In the genomic region with DNA sequence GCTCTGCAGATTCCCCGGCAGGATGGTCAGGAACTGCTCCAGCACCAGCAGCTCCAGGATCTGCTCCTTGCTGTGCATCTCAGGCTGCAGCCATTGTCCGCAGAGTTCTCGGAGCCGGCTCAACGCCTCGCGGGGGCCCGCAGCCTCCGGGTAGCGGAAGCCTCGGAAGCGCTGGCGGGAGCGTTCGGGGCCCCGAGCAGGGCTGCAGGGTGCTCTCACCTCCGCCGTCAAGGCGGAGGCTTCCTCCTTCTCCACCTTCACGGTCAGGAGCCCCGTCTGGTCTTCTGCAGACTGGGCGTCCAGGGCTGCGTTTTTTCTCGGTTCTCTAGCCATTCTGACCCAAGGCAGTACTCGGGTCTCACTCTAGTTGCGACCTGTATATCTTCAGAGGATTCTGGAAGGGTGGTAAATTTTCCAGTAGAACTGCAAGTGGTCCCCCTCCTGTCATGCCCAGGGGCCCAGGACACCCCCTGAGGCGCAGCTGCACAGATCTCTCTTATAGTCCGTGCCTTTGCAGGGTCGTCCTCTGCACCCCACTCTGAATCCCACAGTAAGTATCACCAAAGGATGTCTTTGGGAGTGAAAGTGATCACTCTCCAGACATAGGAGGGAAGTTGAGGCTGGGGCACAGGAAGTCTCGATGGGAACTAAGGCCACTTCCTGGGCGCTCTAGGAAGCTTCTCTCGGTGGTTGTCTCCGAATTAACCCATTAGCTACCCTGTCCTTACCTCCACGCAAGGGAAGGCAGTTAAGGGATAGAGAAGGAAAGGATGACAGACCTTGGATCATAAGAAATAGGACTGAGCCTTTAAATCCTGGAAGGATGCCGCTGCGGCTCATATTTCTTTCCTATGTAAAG, we compare ENCODE assay signal across 8 cellular contexts. TPM values are rescaled to one million over a fixed set of nuclear protein-coding genes. Genes with fewer than 3 reads are reported as not detected.
A peak's percentile ranks its signal among the peaks of the same experiment; 100 is the strongest.
DNase-seq lines count a peak whose midpoint lies in the region; ATAC-seq, FAIRE-seq and TF ChIP-seq lines count a peak whose summit lies in the region.

Gene ZKSCAN4 (minus strand): TSS at position 622 of the 859 bp plus-strand sequence. CDS start 289 bp downstream, at position 333.

- H3K36me3 Mint-ChIP-seq in activated naive CD8-positive, alpha-beta T cell treated with anti-CD3 and anti-CD28 coated beads, Interleukin-2, amount 10 ng/mL, durations not matched to agents 7 days and 5 days: peaks cover 20% of the 10 kb centered on the region

- peaks cover 27% of the 10 kb centered on the region for H3K4me1 Mint-ChIP-seq in activated naive CD8-positive, alpha-beta T cell treated with anti-CD3 and anti-CD28 coated beads, Interleukin-2, amount 10 ng/mL, durations not matched to agents 7 days and 5 days

- DNase-seq in ELR (ENCODE audit: low read depth) (peak; percentile 95), HAP-1 (ENCODE audit: low spot score in 2 of 2) (peak; percentile 81 to 91), NCI-H1092 treated with DMSO at 0.1 percent for 48 hours (lab: John Stamatoyannopoulos, UW) (peak; percentile 57), SKM-1 (lab: John Stamatoyannopoulos, UW; ENCODE audit: unreplicated experiment) (peak; percentile 80), cardiac muscle cell (ENCODE audit: low read depth in 1 of 2, low spot score in 1 of 2) (peak; percentile 84 to 94), pancreas (peak in 5 of 6 donors; percentile 36 to 82 (median 74)), tibial artery (peak; percentile 74 to 78)
- peak; percentile 66 for DNase-seq in activated naive CD8-positive, alpha-beta T cell treated with anti-CD3 and anti-CD28 coated beads, Interleukin-2, amount 10 ng/mL, durations not matched to agents 7 days and 5 days

- ATAC-seq in activated naive CD8-positive, alpha-beta T cell treated with anti-CD3 and anti-CD28 coated beads, Interleukin-2, amount 10 ng/mL, durations not matched to agents 7 days and 5 days (ENCODE audit: low read depth): peak; percentile 83
- peak; percentile 99 to 100 (median 99) for ATAC-seq in pancreas

- H3K4me3 Mint-ChIP-seq in activated naive CD8-positive, alpha-beta T cell treated with anti-CD3 and anti-CD28 coated beads, Interleukin-2, amount 10 ng/mL, durations not matched to agents 7 days and 5 days: peak within 1 kb of the TSS; percentile 91

- H3K9me3 ChIP-seq in HAP-1 (no peaks in the 10 kb centered on the region), cardiac muscle cell (ENCODE audit: low read depth) (no peaks in the 10 kb centered on the region), pancreas (no peaks in the 10 kb centered on the region), tibial artery (no peaks in the 10 kb centered on the region)

- H3K9me3 Mint-ChIP-seq in activated naive CD8-positive, alpha-beta T cell treated with anti-CD3 and anti-CD28 coated beads, Interleukin-2, amount 10 ng/mL, durations not matched to agents 7 days and 5 days: no peaks in the 10 kb centered on the region

- intact Hi-C loops in pancreas (cut with DNase I): no loop called here
- intact Hi-C loops in tibial artery (cut with DNase I; ENCODE audit: low total_unique reads): loop anchor here (10.0 kb wide), 1 partner anchor 103 kb away; no protein-coding TSS in a partner anchor

- peaks cover 14% of the 10 kb centered on the region; the same call in 1 of the 2 replicates for H3K36me3 ChIP-seq in HAP-1 (replicated peaks)
- peaks cover 17% of the 10 kb centered on the region for H3K36me3 ChIP-seq in cardiac muscle cell
- H3K36me3 ChIP-seq in pancreas: peaks cover 0 to 4% (median 0%) of the 10 kb centered on the region in 3 donors
- peaks cover 6 to 23% (median 11%) of the 10 kb centered on the region in 3 donors for H3K36me3 ChIP-seq in tibial artery

- peak within 1 kb of the TSS; percentile 94 for H3K27ac Mint-ChIP-seq in activated naive CD8-positive, alpha-beta T cell treated with anti-CD3 and anti-CD28 coated beads, Interleukin-2, amount 10 ng/mL, durations not matched to agents 7 days and 5 days

- no peaks in the 10 kb centered on the region for H3K27me3 ChIP-seq in HAP-1 (ENCODE audit: low read depth)
- no peaks in the 10 kb centered on the region for H3K27me3 ChIP-seq in cardiac muscle cell
- peaks cover 0 to 9% (median 0%) of the 10 kb centered on the region in 4 donors for H3K27me3 ChIP-seq in pancreas
- no peaks in the 10 kb centered on the region for H3K27me3 ChIP-seq in tibial artery

- TF ChIP-seq CTCF in cardiac muscle cell (IDR thresholded peaks at IDR 0.05; ENCODE audit: low read depth, low read length) (no peak), pancreas (IDR thresholded peaks at IDR 0.05) (no peak), tibial artery (IDR thresholded peaks at IDR 0.05) (no peak)

- peaks cover 2% of the 10 kb centered on the region for H3K27me3 Mint-ChIP-seq in activated naive CD8-positive, alpha-beta T cell treated with anti-CD3 and anti-CD28 coated beads, Interleukin-2, amount 10 ng/mL, durations not matched to agents 7 days and 5 days

- 0 to 1% methylated on average over 35 to 36 of the region's 36 CpGs for WGBS in pancreas, 2 donors

- POLR2A ChIA-PET in activated naive CD8-positive, alpha-beta T cell treated with anti-CD3 and anti-CD28 coated beads, Interleukin-2, amount 10 ng/mL, durations not matched to agents 7 days and 5 days (lab: Charles Lee): interaction anchor here (0.7 to 1.8 kb wide), 12 partner anchors 12 to 445 kb away, joined by 3 to 16 read pairs (median 4); partner anchors contain the start of genes PGBD1, ZKSCAN8, ZSCAN12 and ZSCAN16

- peak within 1 kb of the TSS; percentile 12 for H3K27ac ChIP-seq in cardiac muscle cell
- H3K27ac ChIP-seq in pancreas: no peak within 1 kb of the TSS
- H3K27ac ChIP-seq in tibial artery: peak within 1 kb of the TSS; percentile 59 to 60

- FAIRE-seq in pancreas (lab: Jason Lieb, UNC): no peak

- H3K4me3 ChIP-seq in HAP-1: peak within 1 kb of the TSS; percentile 54
- peak within 1 kb of the TSS; percentile 78 for H3K4me3 ChIP-seq in cardiac muscle cell
- H3K4me3 ChIP-seq in pancreas: peak within 1 kb of the TSS; percentile 67 to 94 (median 80)
- H3K4me3 ChIP-seq in tibial artery: peak within 1 kb of the TSS; percentile 74 to 89

- in situ Hi-C loops in HAP-1 (cut with MboI; ENCODE audit: low sequenced_read_pairs): loop anchor here (25.0 kb wide), 1 partner anchor 115 kb away; the partner anchor contains the start of gene ZKSCAN8

- peaks cover 13% of the 10 kb centered on the region for H3K4me1 ChIP-seq in HAP-1
- H3K4me1 ChIP-seq in cardiac muscle cell (ENCODE audit: low read depth): peaks cover 12% of the 10 kb centered on the region
- peaks cover 0 to 13% (median 9%) of the 10 kb centered on the region in 3 donors for H3K4me1 ChIP-seq in pancreas
- peaks cover 0 to 24% (median 16%) of the 10 kb centered on the region in 4 donors for H3K4me1 ChIP-seq in tibial artery

RNA-seq across cellular contexts. Expression of gene ZKSCAN4, which starts in this region (rescaled TPM):
- 10 to 100 TPM; 10.5 to 11.3 TPM for total RNA-seq in activated naive CD8-positive, alpha-beta T cell treated with anti-CD3 and anti-CD28 coated beads, Interleukin-2, amount 10 ng/mL, durations not matched to agents 7 days and 5 days
- total RNA-seq in cardiac muscle cell: 7.9 and 8.4 TPM in 2 replicates
- 6.8 and 7.1 TPM in 2 replicates for polyA plus RNA-seq in cardiac muscle cell
- 1 to 10 TPM; 1.4 to 3.4 (median 1.8) TPM for total RNA-seq in pancreas
- polyA plus RNA-seq in pancreas: 1 to 10 TPM; 2.0 to 2.6 TPM

Comparison
In these comparisons a context has a peak if more than half of its experiments do, and no peak if none do; other contexts are left out.
1. H3K27ac ChIP-seq: peak in cardiac muscle cell (single experiment) and tibial artery (2 of 2); none in pancreas (0 of 4).
2. Peak in every context shown above with its lines, with median percentiles within 50 percentile points of each other: DNase-seq and H3K4me3 ChIP-seq.